14 cellular contexts compared by ENCODE assay signal in genomic region chr6:107030151-107030550, GRCh38. TPM values are rescaled to one million over a fixed set of nuclear protein-coding genes. Genes with fewer than 3 reads are reported as not detected.
DNase-seq lines count a peak whose midpoint lies in the region; ATAC-seq and TF ChIP-seq lines count a peak whose summit lies in the region.
"Had no signal": no experiment of that assay in that cellular context is flagged by ENCODE, and none has a peak within 500 bp of the region (broad histone marks: within the 10 kb centered on the region; RNA-seq: fewer than 3 reads in every experiment).

No MANE protein-coding gene starts in this region.

- H3K36me3 Mint-ChIP-seq in Caco-2 (ENCODE audit: insufficient read depth, unreplicated experiment) (peaks cover 19% of the 10 kb centered on the region), HFFc6 (ENCODE audit: low read depth) (peaks cover 18% of the 10 kb centered on the region), naive B cell (no peaks in the 10 kb centered on the region)
- peaks cover 42% of the 10 kb centered on the region for H3K36me3 Mint-ChIP-seq in activated T-helper 2 cell treated with anti-CD3 and anti-CD28 coated beads, Interferon-gamma antibody, Interleukin-2, Interleukin-4, amounts not matched to agents 10 μg/mL and 5 μg/mL and 100 μg/mL, durations not matched to agents 14 hours and 24 hours and 36 hours (ENCODE audit: low read depth)

- no TSS peak for BruUV-seq in Caco-2 (replicated peaks; lab: Mats Ljungman, UMichigan)

- H3K9me3 Mint-ChIP-seq in Caco-2 (ENCODE audit: unreplicated experiment) (no peaks in the 10 kb centered on the region), HFFc6 (no peaks in the 10 kb centered on the region), naive B cell (no peaks in the 10 kb centered on the region)
- no peaks in the 10 kb centered on the region for H3K9me3 Mint-ChIP-seq in activated T-helper 2 cell treated with anti-CD3 and anti-CD28 coated beads, Interferon-gamma antibody, Interleukin-2, Interleukin-4, amounts not matched to agents 10 μg/mL and 5 μg/mL and 100 μg/mL, durations not matched to agents 14 hours and 24 hours and 36 hours

- H3K4me1 ChIP-seq in Caco-2 (no peaks in the 10 kb centered on the region), esophagus muscularis mucosa (peaks cover 22 to 35% (median 26%) of the 10 kb centered on the region in 4 donors)

- H3K27ac Mint-ChIP-seq in Caco-2 (ENCODE audit: unreplicated experiment) = no peak overlapping the region
- no peak overlapping the region for H3K27ac Mint-ChIP-seq in HFFc6
- peak overlapping the region; percentile 6 for H3K27ac Mint-ChIP-seq in activated T-helper 2 cell treated with anti-CD3 and anti-CD28 coated beads, Interferon-gamma antibody, Interleukin-2, Interleukin-4, amounts not matched to agents 10 μg/mL and 5 μg/mL and 100 μg/mL, durations not matched to agents 14 hours and 24 hours and 36 hours
- peak overlapping the region in 1 of 6 donors; percentile 17 for H3K27ac Mint-ChIP-seq in naive B cell

- POLR2A ChIA-PET in Caco-2 (lab: Charles Lee) = no interaction called here

- WGBS in esophagus muscularis mucosa = 82% methylated on average over 5 of the region's 5 CpGs

- H3K36me3 ChIP-seq in Caco-2 (ENCODE audit: control insufficient read depth, insufficient read depth, low read length) (no peaks in the 10 kb centered on the region), esophagus muscularis mucosa (peaks cover 0 to 10% (median 1%) of the 10 kb centered on the region in 4 donors)
- H3K36me3 ChIP-seq: ovary, thyroid gland had no signal

- no peak for TF ChIP-seq POLR2A in esophagus muscularis mucosa (IDR thresholded peaks at IDR 0.05; ENCODE audit: low read depth)

- H3K27me3 Mint-ChIP-seq in Caco-2 (ENCODE audit: insufficient read depth, unreplicated experiment) (no peaks in the 10 kb centered on the region), HFFc6 (ENCODE audit: insufficient read depth) (no peaks in the 10 kb centered on the region), naive B cell (no peaks in the 10 kb centered on the region)
- H3K27me3 Mint-ChIP-seq in activated T-helper 2 cell treated with anti-CD3 and anti-CD28 coated beads, Interferon-gamma antibody, Interleukin-2, Interleukin-4, amounts not matched to agents 10 μg/mL and 5 μg/mL and 100 μg/mL, durations not matched to agents 14 hours and 24 hours and 36 hours (ENCODE audit: low read depth) = no peaks in the 10 kb centered on the region

- H3K4me3 Mint-ChIP-seq in Caco-2 (ENCODE audit: unreplicated experiment) = peak overlapping the region; percentile 97
- peak overlapping the region; percentile 99 for H3K4me3 Mint-ChIP-seq in HFFc6
- peak overlapping the region; percentile 98 for H3K4me3 Mint-ChIP-seq in activated T-helper 2 cell treated with anti-CD3 and anti-CD28 coated beads, Interferon-gamma antibody, Interleukin-2, Interleukin-4, amounts not matched to agents 10 μg/mL and 5 μg/mL and 100 μg/mL, durations not matched to agents 14 hours and 24 hours and 36 hours (ENCODE audit: low read depth)
- peak overlapping the region in 6 of 8 donors; percentile 97 to 99 (median 98) for H3K4me3 Mint-ChIP-seq in naive B cell

- H3K27ac ChIP-seq in esophagus muscularis mucosa (replicated peaks in 1 of 4) = no peak overlapping the region
- H3K27ac ChIP-seq: lower lobe of right lung, ovary, RWPE1, thyroid gland had no signal

- DNase-seq in Caco-2 (no peak), HFFc6 (no peak), naive B cell (no peak), NCI-H1105 (lab: John Stamatoyannopoulos, UW) (no peak), cardiac septum (ENCODE audit: low spot score) (no peak), activated gamma-delta T cell (lab: John Stamatoyannopoulos, UW) (no peak), esophagus muscularis mucosa (ENCODE audit: extremely low spot score) (no peak)
- DNase-seq in activated T-helper 2 cell treated with anti-CD3 and anti-CD28 coated beads, Interferon-gamma antibody, Interleukin-2, Interleukin-4, amounts not matched to agents 10 μg/mL and 5 μg/mL and 100 μg/mL, durations not matched to agents 14 hours and 24 hours and 36 hours (ENCODE audit: low spot score) = no peak
- DNase-seq: central memory CD4-positive, alpha-beta T cell; lower lobe of right lung; NCI-H1417; ovary; thyroid gland had no signal

- H3K27me3 ChIP-seq in Caco-2 (replicated peaks; ENCODE audit: control insufficient read depth, insufficient read depth, low read length) (no peaks in the 10 kb centered on the region), esophagus muscularis mucosa (no peaks in the 10 kb centered on the region)
- H3K27me3 ChIP-seq: ovary, thyroid gland had no signal

- TF ChIP-seq EP300 in esophagus muscularis mucosa (IDR thresholded peaks at IDR 0.05) = no peak

- H3K9me3 ChIP-seq in Caco-2 = no peaks in the 10 kb centered on the region
- no peaks in the 10 kb centered on the region for H3K9me3 ChIP-seq in esophagus muscularis mucosa
- H3K9me3 ChIP-seq: lower lobe of right lung, ovary, thyroid gland had no signal

- intact Hi-C loops in Caco-2 (cut with micrococcal nuclease; ENCODE audit: unreplicated experiment) = no loop called here
- intact Hi-C loops in activated T-helper 2 cell treated with anti-CD3 and anti-CD28 coated beads, Interferon-gamma antibody, Interleukin-2, Interleukin-4, amounts not matched to agents 10 μg/mL and 5 μg/mL and 100 μg/mL, durations not matched to agents 14 hours and 24 hours and 36 hours (cut with micrococcal nuclease) = loop anchor here (5.0 kb wide), 1 partner anchor 52 kb away; no protein-coding TSS in a partner anchor
- intact Hi-C loops in cardiac septum (cut with DNase I) = no loop called here
- intact Hi-C loops in esophagus muscularis mucosa (cut with DNase I) = no loop called here

- no peak for TF ChIP-seq CTCF in Caco-2 (IDR thresholded peaks at IDR 0.05; ENCODE audit: insufficient read depth in 1 of 2, low read depth in 1 of 2, low read length in 1 of 2, severe bottlenecking in 1 of 2, unreplicated experiment in 1 of 2)
- TF ChIP-seq CTCF in HFFc6 (IDR thresholded peaks at IDR 0.05) = no peak
- no peak for TF ChIP-seq CTCF in esophagus muscularis mucosa (IDR thresholded peaks at IDR 0.05)

- no peak for ATAC-seq in naive B cell (ENCODE audit: low read depth in 2 of 2)
- ATAC-seq: lower lobe of right lung had no signal

- no peak overlapping the region for H3K4me3 ChIP-seq in Caco-2 (ENCODE audit: low read depth, low read length)
- H3K4me3 ChIP-seq in esophagus muscularis mucosa = no peak overlapping the region
- H3K4me3 ChIP-seq: lower lobe of right lung, ovary, thyroid gland had no signal

- CTCF ChIA-PET in Caco-2 (lab: Charles Lee) = interaction anchor here (0.6 kb wide), 1 partner anchor 425 kb away, joined by 5 read pairs; no protein-coding TSS in a partner anchor

- no peaks in the 10 kb centered on the region for H3K4me1 Mint-ChIP-seq in Caco-2 (ENCODE audit: low read depth, unreplicated experiment)
- peaks cover 40% of the 10 kb centered on the region for H3K4me1 Mint-ChIP-seq in HFFc6 (ENCODE audit: low read depth)
- H3K4me1 Mint-ChIP-seq in activated T-helper 2 cell treated with anti-CD3 and anti-CD28 coated beads, Interferon-gamma antibody, Interleukin-2, Interleukin-4, amounts not matched to agents 10 μg/mL and 5 μg/mL and 100 μg/mL, durations not matched to agents 14 hours and 24 hours and 36 hours (ENCODE audit: low read depth) = peaks cover 32% of the 10 kb centered on the region
- peaks cover 28 to 39% (median 33%) of the 10 kb centered on the region in 3 donors for H3K4me1 Mint-ChIP-seq in naive B cell

RNA-seq across cellular contexts. Expression of gene MTRES1, which starts 2.2 kb away (rescaled TPM):
- 9.3 and 9.4 TPM in 2 replicates for total RNA-seq in Caco-2 (2022)
- 10 to 100 TPM; 17.0 to 22.7 (median 18.2) TPM for total RNA-seq in HFFc6 (2021; fragmentation: NEBNext Ultra II Directional; extraction: Animal tissue kit (Norgen Biotek cat#: 25700))
- total RNA-seq in activated T-helper 2 cell treated with anti-CD3 and anti-CD28 coated beads, Interferon-gamma antibody, Interleukin-2, Interleukin-4, amounts not matched to agents 10 μg/mL and 5 μg/mL and 100 μg/mL, durations not matched to agents 14 hours and 24 hours and 36 hours = 25.0 and 25.6 TPM in 2 replicates
- 10 to 100 TPM; 10.6 to 13.6 (median 11.7) TPM for polyA plus RNA-seq in naive B cell (ENCODE audit: low read depth in 6 of 6)
- total RNA-seq in cardiac septum = 32.2 TPM
- total RNA-seq in esophagus muscularis mucosa = 10 to 100 TPM; 11.8 to 23.3 (median 15.7) TPM

RNA-seq across cellular contexts. Expression of gene CD24, which starts 55.6 kb away (rescaled TPM):
- total RNA-seq in Caco-2 (2022) = 81.7 and 92.2 TPM in 2 replicates
- under 1 TPM in 2 of 6 experiments, not detected in 4; 0.11 to 0.19 TPM for total RNA-seq in HFFc6 (2021; fragmentation: NEBNext Ultra II Directional; extraction: Animal tissue kit (Norgen Biotek cat#: 25700))
- 1.5 and 2.0 TPM in 2 replicates for total RNA-seq in activated T-helper 2 cell treated with anti-CD3 and anti-CD28 coated beads, Interferon-gamma antibody, Interleukin-2, Interleukin-4, amounts not matched to agents 10 μg/mL and 5 μg/mL and 100 μg/mL, durations not matched to agents 14 hours and 24 hours and 36 hours
- polyA plus RNA-seq in naive B cell (ENCODE audit: low read depth in 6 of 6) = 100 to 1,000 TPM in 5 of 6 donors, 10 to 100 TPM in 1; 69.7 to 206 (median 181) TPM
- 0.78 TPM for total RNA-seq in cardiac septum
- total RNA-seq in esophagus muscularis mucosa = 10 to 100 TPM in 1 of 4 donors, 1 to 10 TPM in 3; 1.1 to 10.4 (median 2.2) TPM
